13 cellular contexts compared by ENCODE assay signal in genomic region chr2:99451686-99452085, GRCh38. TPM values are rescaled to one million over a fixed set of nuclear protein-coding genes. Genes with fewer than 3 reads are reported as not detected.
DNase-seq lines count a peak whose midpoint lies in the region; ATAC-seq and TF ChIP-seq lines count a peak whose summit lies in the region.
"Had no signal": no experiment of that assay in that cellular context is flagged by ENCODE, and none has a peak within 500 bp of the region (broad histone marks: within the 10 kb centered on the region; RNA-seq: fewer than 3 reads in every experiment).

No MANE protein-coding gene starts in this region.

- intact Hi-C loops in left ventricle myocardium superior (cut with micrococcal nuclease) = no loop called here
- intact Hi-C loops in Right ventricle myocardium superior (cut with DNase I) = no loop called here

- H3K9me3 Mint-ChIP-seq in effector memory CD8-positive, alpha-beta T cell = no peaks in the 10 kb centered on the region
- H3K9me3 Mint-ChIP-seq in nephron = no peaks in the 10 kb centered on the region
- H3K9me3 Mint-ChIP-seq: CD8-positive, alpha-beta T cell; H9 had no signal

- H3K4me1 Mint-ChIP-seq in effector memory CD8-positive, alpha-beta T cell (ENCODE audit: low read depth in 2 of 2) = peaks cover 4 to 22% of the 10 kb centered on the region in 2 donors
- peaks cover 4% of the 10 kb centered on the region for H3K4me1 Mint-ChIP-seq in nephron
- H3K4me1 Mint-ChIP-seq: B cell had no signal

- DNase-seq in left ventricle myocardium superior = no peak
- DNase-seq in Right ventricle myocardium superior = no peak
- DNase-seq in effector memory CD8-positive, alpha-beta T cell = no peak
- DNase-seq in amniotic stem cell (lab: John Stamatoyannopoulos, UW) = no peak
- no peak for DNase-seq in omental fat pad (ENCODE audit: low spot score)
- DNase-seq: Calu3; CD8-positive, alpha-beta T cell; DMS 273 treated with DMSO at 0.1 percent for 48 hours; GF-D8; H9 had no signal

- peak; percentile 52 for ATAC-seq in left ventricle myocardium superior
- ATAC-seq in Right ventricle myocardium superior (ENCODE audit: poor library complexity) = no peak
- no peak for ATAC-seq in effector memory CD8-positive, alpha-beta T cell (replicated peaks)
- no peak for ATAC-seq in HG03196 (IDR thresholded peaks at IDR 0.05; ENCODE audit: unreplicated experiment)
- ATAC-seq in omental fat pad (ENCODE audit: low FRiP score) = no peak
- ATAC-seq: CD8-positive, alpha-beta T cell had no signal

- H3K4me3 Mint-ChIP-seq in effector memory CD8-positive, alpha-beta T cell = no peak overlapping the region
- H3K4me3 Mint-ChIP-seq in nephron = no peak overlapping the region
- H3K4me3 Mint-ChIP-seq: B cell; CD8-positive, alpha-beta T cell; H9 had no signal

- no peak for TF ChIP-seq CTCF in nephron (IDR thresholded peaks at IDR 0.05; ENCODE audit: unreplicated experiment in 3 of 3)
- TF ChIP-seq CTCF in omental fat pad (IDR thresholded peaks at IDR 0.05) = no peak

- peaks cover 51% of the 10 kb centered on the region for H3K36me3 Mint-ChIP-seq in effector memory CD8-positive, alpha-beta T cell (ENCODE audit: insufficient read depth)
- H3K36me3 Mint-ChIP-seq in nephron (ENCODE audit: low read depth) = peaks cover 66% of the 10 kb centered on the region

- H3K27ac Mint-ChIP-seq in effector memory CD8-positive, alpha-beta T cell = peak overlapping the region; percentile 26 to 62
- H3K27ac Mint-ChIP-seq in nephron = peak overlapping the region; percentile 53 to 88 (median 78)
- H3K27ac Mint-ChIP-seq: B cell; CD8-positive, alpha-beta T cell; H9 had no signal

- H3K27me3 Mint-ChIP-seq in effector memory CD8-positive, alpha-beta T cell = no peaks in the 10 kb centered on the region
- no peaks in the 10 kb centered on the region for H3K27me3 Mint-ChIP-seq in nephron (ENCODE audit: low read depth)
- H3K27me3 Mint-ChIP-seq: B cell had no signal

RNA-seq across cellular contexts. Expression of gene REV1, which starts 38.1 kb away (rescaled TPM):
- total RNA-seq in left ventricle myocardium superior (74.2 TPM), Right ventricle myocardium superior (59.2 TPM), omental fat pad (10 to 100 TPM; 33.5 to 76.1 (median 51.5) TPM)
